ENCODE assay signal across 1 cellular context in the genomic region with DNA sequence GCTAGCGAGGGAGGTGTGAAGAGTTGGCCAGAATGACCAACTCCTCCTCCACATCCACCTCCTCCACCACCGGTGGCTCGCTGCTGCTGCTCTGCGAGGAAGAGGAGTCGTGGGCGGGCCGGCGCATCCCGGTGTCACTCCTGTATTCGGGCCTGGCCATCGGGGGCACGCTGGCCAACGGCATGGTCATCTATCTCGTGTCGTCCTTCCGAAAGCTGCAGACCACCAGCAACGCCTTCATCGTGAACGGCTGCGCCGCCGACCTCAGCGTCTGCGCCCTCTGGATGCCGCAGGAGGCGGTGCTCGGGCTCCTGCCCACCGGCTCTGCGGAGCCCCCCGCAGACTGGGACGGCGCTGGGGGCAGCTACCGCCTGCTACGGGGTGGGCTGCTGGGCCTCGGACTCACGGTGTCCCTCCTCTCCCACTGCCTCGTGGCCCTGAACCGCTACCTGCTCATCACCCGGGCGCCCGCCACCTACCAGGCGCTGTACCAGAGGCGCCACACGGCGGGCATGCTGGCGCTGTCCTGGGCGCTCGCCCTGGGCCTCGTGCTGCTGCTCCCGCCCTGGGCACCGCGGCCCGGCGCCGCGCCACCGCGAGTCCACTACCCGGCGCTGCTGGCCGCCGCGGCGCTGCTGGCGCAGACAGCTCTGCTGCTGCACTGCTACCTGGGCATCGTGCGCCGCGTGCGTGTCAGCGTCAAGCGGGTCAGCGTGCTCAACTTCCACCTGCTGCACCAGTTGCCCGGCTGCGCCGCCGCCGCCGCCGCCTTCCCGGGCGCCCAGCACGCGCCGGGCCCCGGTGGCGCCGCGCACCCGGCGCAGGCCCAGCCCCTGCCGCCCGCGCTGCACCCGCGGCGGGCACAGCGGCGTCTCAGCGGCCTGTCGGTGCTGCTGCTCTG.
TF ChIP-seq lines count a peak whose summit lies in the region.

No MANE protein-coding gene starts in this region.

TF ChIP-seq in GM23338, 12 proteins besides CTCF, POLR2A, EP300 and RAD21:
- peak; percentile 7 for TF ChIP-seq EZH2 (IDR thresholded peaks at IDR 0.05; ENCODE audit: low read depth, unreplicated experiment)
- TF ChIP-seq, protein P1, sequence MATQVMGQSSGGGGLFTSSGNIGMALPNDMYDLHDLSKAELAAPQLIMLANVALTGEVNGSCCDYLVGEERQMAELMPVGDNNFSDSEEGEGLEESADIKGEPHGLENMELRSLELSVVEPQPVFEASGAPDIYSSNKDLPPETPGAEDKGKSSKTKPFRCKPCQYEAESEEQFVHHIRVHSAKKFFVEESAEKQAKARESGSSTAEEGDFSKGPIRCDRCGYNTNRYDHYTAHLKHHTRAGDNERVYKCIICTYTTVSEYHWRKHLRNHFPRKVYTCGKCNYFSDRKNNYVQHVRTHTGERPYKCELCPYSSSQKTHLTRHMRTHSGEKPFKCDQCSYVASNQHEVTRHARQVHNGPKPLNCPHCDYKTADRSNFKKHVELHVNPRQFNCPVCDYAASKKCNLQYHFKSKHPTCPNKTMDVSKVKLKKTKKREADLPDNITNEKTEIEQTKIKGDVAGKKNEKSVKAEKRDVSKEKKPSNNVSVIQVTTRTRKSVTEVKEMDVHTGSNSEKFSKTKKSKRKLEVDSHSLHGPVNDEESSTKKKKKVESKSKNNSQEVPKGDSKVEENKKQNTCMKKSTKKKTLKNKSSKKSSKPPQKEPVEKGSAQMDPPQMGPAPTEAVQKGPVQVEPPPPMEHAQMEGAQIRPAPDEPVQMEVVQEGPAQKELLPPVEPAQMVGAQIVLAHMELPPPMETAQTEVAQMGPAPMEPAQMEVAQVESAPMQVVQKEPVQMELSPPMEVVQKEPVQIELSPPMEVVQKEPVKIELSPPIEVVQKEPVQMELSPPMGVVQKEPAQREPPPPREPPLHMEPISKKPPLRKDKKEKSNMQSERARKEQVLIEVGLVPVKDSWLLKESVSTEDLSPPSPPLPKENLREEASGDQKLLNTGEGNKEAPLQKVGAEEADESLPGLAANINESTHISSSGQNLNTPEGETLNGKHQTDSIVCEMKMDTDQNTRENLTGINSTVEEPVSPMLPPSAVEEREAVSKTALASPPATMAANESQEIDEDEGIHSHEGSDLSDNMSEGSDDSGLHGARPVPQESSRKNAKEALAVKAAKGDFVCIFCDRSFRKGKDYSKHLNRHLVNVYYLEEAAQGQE (IDR thresholded peaks at IDR 0.05; ENCODE audit: unreplicated experiment): no peak
